ENCODE assay signal across 2 cellular contexts in genomic region chr12:111085100-111085499, GRCh38.
TF ChIP-seq lines count a peak whose summit lies in the region.

No MANE protein-coding gene starts in this region.

TF ChIP-seq in A549, 52 proteins besides CTCF, POLR2A, EP300 and RAD21:
- no peak for TF ChIP-seq RNF2 (IDR thresholded peaks at IDR 0.05; ENCODE audit: borderline replicate concordance, low read depth)
- no peak for TF ChIP-seq HES2 (IDR thresholded peaks at IDR 0.05)
- no peak for TF ChIP-seq BCL3 (IDR thresholded peaks at IDR 0.05)
- no peak for TF ChIP-seq SMC3 (IDR thresholded peaks at IDR 0.05)
- no peak for TF ChIP-seq PBX3 (IDR thresholded peaks at IDR 0.05)
- no peak for TF ChIP-seq ATOH8 (CRISPR knock-in tag; IDR thresholded peaks at IDR 0.05; ENCODE audit: low read depth)
- TF ChIP-seq EHF (CRISPR knock-in tag; IDR thresholded peaks at IDR 0.05) = no peak
- no peak for TF ChIP-seq HOXB13 (CRISPR knock-in tag; IDR thresholded peaks at IDR 0.05; ENCODE audit: low read depth)
- TF ChIP-seq RCOR1 (IDR thresholded peaks at IDR 0.05; ENCODE audit: low read depth, low read length) = no peak
- no peak for TF ChIP-seq CBX2 (IDR thresholded peaks at IDR 0.05; ENCODE audit: borderline replicate concordance, low read depth)
- TF ChIP-seq CEBPB (IDR thresholded peaks at IDR 0.05) = no peak
- no peak for TF ChIP-seq NR3C1 (IDR thresholded peaks at IDR 0.05)

TF ChIP-seq in H1, 55 proteins besides CTCF, POLR2A, EP300 and RAD21:
- TF ChIP-seq EZH2 (IDR thresholded peaks at IDR 0.05; ENCODE audit: low read depth, low read length, severe bottlenecking) (no peak), SP1 (IDR thresholded peaks at IDR 0.05; ENCODE audit: low read depth, low read length) (0 out of 2 replicates have a peak, but pooled peaks have one; percentile 18), GTF2F1 (IDR thresholded peaks at IDR 0.05; ENCODE audit: borderline replicate concordance, low read depth, low read length) (no peak), EGR1 (IDR thresholded peaks at IDR 0.05; ENCODE audit: borderline replicate concordance, low read depth, low read length) (no peak), E2F6 (IDR thresholded peaks at IDR 0.05) (no peak), BRCA1 (IDR thresholded peaks at IDR 0.05; ENCODE audit: low read depth, low read length) (no peak), SP4 (IDR thresholded peaks at IDR 0.05; ENCODE audit: low read length) (0 out of 2 replicates have a peak, but pooled peaks have one; percentile 35), CREB1 (IDR thresholded peaks at IDR 0.05) (no peak), RBBP5 (IDR thresholded peaks at IDR 0.05; ENCODE audit: borderline replicate concordance, low read depth, low read length) (no peak), TEAD4 (IDR thresholded peaks at IDR 0.05; ENCODE audit: low read depth, low read length) (peak; percentile 60; the same call in 1 of the 2 replicates), CBX5 (IDR thresholded peaks at IDR 0.05; ENCODE audit: low read depth, low read length) (no peak), SIN3A (conservative IDR thresholded peaks at IDR 0.05 in 1 of 2, IDR thresholded peaks at IDR 0.05 in 1 of 2; ENCODE audit: low read depth in 1 of 2, low read length in 2 of 2) (no peak; a peak in 1 of 4 replicates), NANOG (IDR thresholded peaks at IDR 0.05; ENCODE audit: insufficient read depth, low read depth, low read length, poor library complexity, severe bottlenecking) (no peak), SRF (IDR thresholded peaks at IDR 0.05; ENCODE audit: low read depth, low read length) (no peak), TBP (IDR thresholded peaks at IDR 0.05; ENCODE audit: low read depth, low read length) (no peak), CEBPB (IDR thresholded peaks at IDR 0.05; ENCODE audit: low read depth, low read length) (no peak), CHD1 (IDR thresholded peaks at IDR 0.05; ENCODE audit: low read depth, low read length) (no peak), KDM4A (IDR thresholded peaks at IDR 0.05; ENCODE audit: low read depth, low read length, severe bottlenecking) (no peak), SAP30 (IDR thresholded peaks at IDR 0.05; ENCODE audit: insufficient read depth, insufficient replicate concordance, low read length) (no peak), RNF2 (IDR thresholded peaks at IDR 0.05; ENCODE audit: borderline replicate concordance, low read depth, low read length, missing control alignments, poor library complexity, severe bottlenecking) (no peak), PHF8 (conservative IDR thresholded peaks at IDR 0.05; ENCODE audit: low read depth, low read length) (no peak), ASH2L (IDR thresholded peaks at IDR 0.05; ENCODE audit: low read length) (no peak), JUND (IDR thresholded peaks at IDR 0.05; ENCODE audit: low read length) (no peak), KDM1A (IDR thresholded peaks at IDR 0.05; ENCODE audit: borderline replicate concordance, low read length) (no peak), SIX5 (IDR thresholded peaks at IDR 0.05; ENCODE audit: low read depth, low read length) (no peak)
TF ChIP-seq in H1: peak in this region for 3.
